13 cellular contexts compared by ENCODE assay signal in genomic region chr2:43612944-43613343, GRCh38. TPM values are rescaled to one million over a fixed set of nuclear protein-coding genes. Genes with fewer than 3 reads are reported as not detected.
A peak's percentile ranks its signal among the peaks of the same experiment; 100 is the strongest.
DNase-seq lines count a peak whose midpoint lies in the region; ATAC-seq and TF ChIP-seq lines count a peak whose summit lies in the region.
"Had no signal": no experiment of that assay in that cellular context is flagged by ENCODE, and none has a peak within 500 bp of the region (broad histone marks: within the 10 kb centered on the region; RNA-seq: fewer than 3 reads in every experiment).

No MANE protein-coding gene starts in this region.

- H3K27me3 ChIP-seq in mesenchymal stem cell (ENCODE audit: control insufficient read depth in 1 of 2, insufficient read depth in 1 of 2, low read length in 2 of 2) (no peaks in the 10 kb centered on the region), uterus (no peaks in the 10 kb centered on the region)

- no peak overlapping the region for H2AK5ac ChIP-seq in mesenchymal stem cell (ENCODE audit: low read length, severe bottlenecking)

- H2AFZ ChIP-seq in mesenchymal stem cell (ENCODE audit: low read depth, low read length), result no peak overlapping the region

- H3K9me3 ChIP-seq in SK-N-MC (ENCODE audit: low read depth, low read length) (no peaks in the 10 kb centered on the region), mesenchymal stem cell (ENCODE audit: control insufficient read depth, low read length) (no peaks in the 10 kb centered on the region), uterus (no peaks in the 10 kb centered on the region)
- H3K9me3 ChIP-seq: neutrophil, prostate gland, SK-N-SH had no signal

- H3K9ac ChIP-seq in SK-N-MC (ENCODE audit: insufficient read length) (no peak overlapping the region), mesenchymal stem cell (ENCODE audit: low read length) (peak overlapping the region; percentile 7)
- H3K9ac ChIP-seq: SK-N-SH had no signal

- no peak overlapping the region for H3K4me2 ChIP-seq in mesenchymal stem cell (ENCODE audit: low read length, poor library complexity, severe bottlenecking)
- H3K4me2 ChIP-seq: SK-N-SH had no signal

- no peak overlapping the region for H2BK12ac ChIP-seq in mesenchymal stem cell (ENCODE audit: low read length in 2 of 2)

- no peak overlapping the region for H3K23ac ChIP-seq in mesenchymal stem cell (ENCODE audit: low read length in 2 of 2)

- H3K18ac ChIP-seq in mesenchymal stem cell (ENCODE audit: low read depth in 1 of 2, low read length in 2 of 2), result no peak overlapping the region

- WGBS in mesenchymal stem cell, result 63% methylated on average over 7 of the region's 7 CpGs

- H3K4me1 ChIP-seq in mesenchymal stem cell (ENCODE audit: control insufficient read depth, insufficient read depth, low read depth, low read length), result no peaks in the 10 kb centered on the region
- H3K4me1 ChIP-seq in uterus, result no peaks in the 10 kb centered on the region
- H3K4me1 ChIP-seq: prostate gland had no signal

- H3K27ac ChIP-seq in SK-N-MC (no peak overlapping the region), mesenchymal stem cell (ENCODE audit: low read length, poor library complexity, severe bottlenecking) (no peak overlapping the region), uterus (peak overlapping the region; percentile 40 to 58)
- H3K27ac ChIP-seq: neutrophil, prostate gland had no signal

- H3K36me3 ChIP-seq in SK-N-MC (ENCODE audit: insufficient read depth, low read length) (no peaks in the 10 kb centered on the region), mesenchymal stem cell (ENCODE audit: control insufficient read depth in 1 of 2, insufficient read depth in 2 of 2, low read depth in 1 of 2, low read length in 2 of 2) (no peaks in the 10 kb centered on the region), uterus (no peaks in the 10 kb centered on the region)
- H3K36me3 ChIP-seq: neutrophil, prostate gland had no signal

- TF ChIP-seq CTCF in uterus (IDR thresholded peaks at IDR 0.05) (no peak), GM10248 (IDR thresholded peaks at IDR 0.05; ENCODE audit: control extremely low read depth, extremely low read depth, low read depth, missing control alignments) (no peak)

- H3K4me3 ChIP-seq in SK-N-MC (0 out of 2 replicates have a peak overlapping the region, but pooled peaks have one; percentile 2), mesenchymal stem cell (ENCODE audit: insufficient read depth in 1 of 2, low read depth in 1 of 2, low read length in 2 of 2) (no peak overlapping the region), uterus (no peak overlapping the region)
- H3K4me3 ChIP-seq: prostate gland had no signal

- DNase-seq in NCI-H82 (lab: John Stamatoyannopoulos, UW) (peak; percentile 12), NCI-H82 treated with DMSO at 0.1 percent for 48 hours (lab: John Stamatoyannopoulos, UW; ENCODE audit: unreplicated experiment) (no peak), SK-N-MC (ENCODE audit: low read depth, low spot score) (no peak), mesenchymal stem cell (peak; percentile 10), uterus (peak; percentile 27 to 36), GM10248 (ENCODE audit: extremely low spot score) (no peak)
- no peak for DNase-seq in stimulated activated CD4-positive, alpha-beta T cell treated with anti-CD3 and anti-CD28 coated beads, Interleukin-4, amount 100 ng/mL, for 4 hours
- DNase-seq: 8988T had no signal

- peak overlapping the region; percentile 35 for H4K8ac ChIP-seq in mesenchymal stem cell (ENCODE audit: low read length)

- no peaks in the 10 kb centered on the region for H3K79me1 ChIP-seq in mesenchymal stem cell (replicated peaks; ENCODE audit: low read length, poor library complexity, severe bottlenecking)

- no peak for TF ChIP-seq POLR2A in uterus (IDR thresholded peaks at IDR 0.05)

- H4K91ac ChIP-seq in mesenchymal stem cell (ENCODE audit: low read length), result no peak overlapping the region

- H3K4ac ChIP-seq in mesenchymal stem cell (ENCODE audit: low read depth in 1 of 2, low read length in 2 of 2), result no peak overlapping the region

- no peak overlapping the region for H2BK5ac ChIP-seq in mesenchymal stem cell (ENCODE audit: low read depth, low read length, poor library complexity, severe bottlenecking)

- H2BK120ac ChIP-seq in mesenchymal stem cell (ENCODE audit: low read depth, low read length), result no peak overlapping the region

- H2BK15ac ChIP-seq in mesenchymal stem cell (ENCODE audit: low read depth, poor library complexity, severe bottlenecking), result no peak overlapping the region

- H3K14ac ChIP-seq in mesenchymal stem cell (ENCODE audit: low read length in 2 of 2), result no peak overlapping the region

- CTCF ChIA-PET in GM10248 (lab: Yijun Ruan, JAX), result interaction anchor here (1.1 to 3.0 kb wide), 8 partner anchors 8 to 784 kb away, joined by 3 to 12 read pairs (median 4); no protein-coding TSS in a partner anchor

- intact Hi-C loops in uterus (cut with DNase I; ENCODE audit: low total_unique reads), result no loop called here

- ATAC-seq in HG02852 (IDR thresholded peaks at IDR 0.05; ENCODE audit: unreplicated experiment), result no peak

- POLR2A ChIA-PET in GM10248 (lab: Yijun Ruan, JAX), result no interaction called here

RNA-seq across cellular contexts. Expression of gene THADA, which starts 17.1 kb away (rescaled TPM):
- polyA plus RNA-seq in mesenchymal stem cell (2013, experiment 1 of 2), result 5.1 TPM
- polyA plus RNA-seq in mesenchymal stem cell (2013, experiment 2 of 2), result 4.3 TPM
- total RNA-seq in uterus, result 10 to 100 TPM; 31.2 to 68.8 (median 54.9) TPM

RNA-seq across cellular contexts. Expression of gene PLEKHH2, which starts 24.1 kb away (rescaled TPM):
- polyA plus RNA-seq in mesenchymal stem cell (2013, experiment 1 of 2), result 6.5 TPM
- 6.1 TPM for polyA plus RNA-seq in mesenchymal stem cell (2013, experiment 2 of 2)
- total RNA-seq in uterus, result 100 to 1,000 TPM in 1 of 4 donors, 10 to 100 TPM in 3; 47.1 to 124 (median 74.8) TPM
- polyA plus RNA-seq: immature natural killer cell had no signal

Comparison
In these comparisons a context has a peak if more than half of its experiments do, and no peak if none do; other contexts are left out.
1. DNase-seq: peak in NCI-H82 (single experiment), mesenchymal stem cell (single experiment) and uterus (2 of 2); none in NCI-H82 treated with DMSO at 0.1 percent for 48 hours (single experiment), SK-N-MC (single experiment), GM10248 (single experiment) and stimulated activated CD4-positive, alpha-beta T cell treated with anti-CD3 and anti-CD28 coated beads, Interleukin-4, amount 100 ng/mL, for 4 hours (0 of 2).
2. H3K27ac ChIP-seq: peak in uterus (2 of 2); none in SK-N-MC (single experiment) and mesenchymal stem cell (single experiment).